In the genomic region with DNA sequence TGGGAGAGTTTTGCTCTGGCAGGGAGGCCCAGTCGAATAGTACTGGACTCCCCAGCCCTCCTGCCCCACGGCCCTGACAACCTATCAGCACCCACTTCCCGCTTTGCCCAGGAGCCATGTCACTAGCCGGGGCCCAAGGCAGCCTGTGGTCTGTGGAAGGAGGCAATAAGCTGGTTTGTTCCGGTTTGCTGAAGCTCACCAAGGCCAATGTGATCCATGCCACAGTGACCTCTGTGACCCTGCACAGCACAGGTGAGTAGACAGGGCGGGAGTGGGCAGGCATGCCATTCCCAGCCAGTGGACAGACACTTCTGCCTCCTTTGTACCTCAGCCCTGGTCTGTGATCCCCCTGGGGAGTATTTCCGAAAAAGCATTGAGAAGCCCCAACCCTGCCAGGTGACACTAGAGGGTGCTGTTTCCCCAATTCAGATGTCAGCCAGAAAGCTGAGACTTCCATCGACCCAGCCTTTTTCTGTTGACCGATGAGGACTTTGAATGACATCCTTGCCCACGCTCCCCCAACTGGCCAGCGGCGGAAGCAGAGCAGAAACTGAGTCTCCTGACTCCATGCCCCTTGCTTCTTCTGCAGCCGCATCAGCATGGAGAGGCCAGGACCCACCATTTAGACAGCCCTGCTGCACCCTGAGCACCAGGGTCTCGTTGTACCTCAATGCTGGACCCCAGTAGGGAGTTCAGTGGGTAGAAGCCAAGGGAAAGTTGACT, we compare ENCODE assay signal across 9 cellular contexts. TPM values are rescaled to one million over a fixed set of nuclear protein-coding genes. Genes with fewer than 3 reads are reported as not detected.
A peak's percentile ranks its signal among the peaks of the same experiment; 100 is the strongest.
DNase-seq lines count a peak whose midpoint lies in the region; ATAC-seq lines count a peak whose summit lies in the region.
"Had no signal": no experiment of that assay in that cellular context is flagged by ENCODE, and none has a peak within 500 bp of the region (broad histone marks: within the 10 kb centered on the region; RNA-seq: fewer than 3 reads in every experiment).

No MANE protein-coding gene starts in this region.

- H3K36me3 ChIP-seq in effector memory CD4-positive, alpha-beta T cell (ENCODE audit: control insufficient read depth, insufficient read depth, low read length): peaks cover 6% of the 10 kb centered on the region

- ATAC-seq in GM18858 (IDR thresholded peaks at IDR 0.05; ENCODE audit: unreplicated experiment) (peak; percentile 62), HG03159 (IDR thresholded peaks at IDR 0.05; ENCODE audit: unreplicated experiment) (peak; percentile 66)

- peak; percentile 63 to 73 for DNase-seq in AML-193 (lab: John Stamatoyannopoulos, UW)
- DNase-seq in NCI-H748 treated with DMSO at 0.1 percent for 48 hours (lab: John Stamatoyannopoulos, UW): peak; percentile 52
- peak; percentile 54 for DNase-seq in activated CD4-positive, alpha-beta T cell treated with anti-CD3 and anti-CD28 coated beads, Interleukin-2, amount 50 U/mL, for 1 hour
- DNase-seq in effector memory CD4-positive, alpha-beta T cell: peak; percentile 12 to 20 (median 18)
- peak; percentile 67 for DNase-seq in mucosa of gallbladder (ENCODE audit: low spot score)
- DNase-seq in substantia nigra (lab: John Stamatoyannopoulos, UW): peak in 28 of 49 donors; percentile 5 to 50 (median 25)

- H3K27me3 ChIP-seq in effector memory CD4-positive, alpha-beta T cell (replicated peaks; ENCODE audit: control insufficient read depth, insufficient read depth, low read length, poor library complexity, severe bottlenecking): no peaks in the 10 kb centered on the region

- H3K4me1 ChIP-seq in effector memory CD4-positive, alpha-beta T cell (ENCODE audit: control insufficient read depth, insufficient read depth, low read length, poor library complexity, severe bottlenecking): no peaks in the 10 kb centered on the region

- H3K4me3 ChIP-seq in effector memory CD4-positive, alpha-beta T cell (ENCODE audit: insufficient read depth, low read depth, low read length, poor library complexity, severe bottlenecking): no peak overlapping the region

- H3K27ac ChIP-seq in effector memory CD4-positive, alpha-beta T cell (ENCODE audit: insufficient read depth, low read length, poor library complexity, severe bottlenecking): no peak overlapping the region
- no peak overlapping the region for H3K27ac ChIP-seq in substantia nigra (ENCODE audit: low read depth, low read length, poor library complexity, severe bottlenecking)

- H3K9me3 ChIP-seq in effector memory CD4-positive, alpha-beta T cell (ENCODE audit: control insufficient read depth, low read length): no peaks in the 10 kb centered on the region

RNA-seq across cellular contexts. Expression of a gene that starts 9.6 kb away (rescaled TPM):
- total RNA-seq in mucosa of gallbladder: 17.3 TPM

RNA-seq across cellular contexts. Expression of a gene that starts 11.7 kb away (rescaled TPM):
- 0.52 TPM for total RNA-seq in mucosa of gallbladder
- total RNA-seq: subcutaneous adipose tissue had no signal

RNA-seq across cellular contexts. Expression of a gene that starts 22.1 kb away (rescaled TPM):
- total RNA-seq in mucosa of gallbladder: 15.9 TPM

Comparison
In these comparisons a context has a peak if more than half of its experiments do, and no peak if none do; other contexts are left out.
1. DNase-seq: peak in every context shown above with its lines; median percentile 68 in AML-193; 67 in mucosa of gallbladder; 54 in activated CD4-positive, alpha-beta T cell treated with anti-CD3 and anti-CD28 coated beads, Interleukin-2, amount 50 U/mL, for 1 hour; 52 in NCI-H748 treated with DMSO at 0.1 percent for 48 hours; 25 in substantia nigra; 18 in effector memory CD4-positive, alpha-beta T cell.